8 cellular contexts compared by ENCODE assay signal in the genomic region with DNA sequence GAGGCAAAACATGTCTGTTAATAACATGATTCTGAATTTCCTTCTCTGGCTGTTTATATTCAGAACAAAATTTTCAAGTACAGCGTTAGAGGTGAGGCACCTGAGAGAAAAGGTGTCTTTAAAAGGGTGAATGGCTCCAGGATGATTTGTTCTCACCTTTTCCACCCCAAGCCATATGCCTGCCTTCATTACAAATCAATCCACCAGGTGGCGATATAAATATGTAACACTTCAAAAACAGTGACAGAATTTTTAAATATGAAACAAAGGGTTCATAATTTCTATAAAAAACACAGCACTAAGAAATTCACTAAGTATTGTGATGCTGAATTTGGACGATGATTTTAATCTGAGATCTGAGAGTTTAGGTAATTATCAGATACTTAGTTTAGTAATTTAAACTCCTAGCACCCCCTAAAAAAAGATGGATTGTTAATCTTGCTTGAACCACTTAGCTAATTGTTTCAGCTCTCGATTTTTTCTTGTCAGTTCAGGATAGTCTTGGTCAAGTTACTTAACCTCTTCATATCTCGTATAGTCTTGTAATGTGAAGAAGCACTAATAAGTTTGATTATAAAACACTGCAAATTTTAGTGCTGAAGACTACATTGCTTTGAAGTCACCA.
DNase-seq lines count a peak whose midpoint lies in the region; ATAC-seq and TF ChIP-seq lines count a peak whose summit lies in the region.

No MANE protein-coding gene starts in this region.

- H2AFZ ChIP-seq in mammary epithelial cell (ENCODE audit: low read depth, low read length) = no peak overlapping the region

- H4K20me1 ChIP-seq in mammary epithelial cell (ENCODE audit: insufficient read depth, low read length) = no peaks in the 10 kb centered on the region

- no peaks in the 10 kb centered on the region for H3K4me1 ChIP-seq in mammary epithelial cell (ENCODE audit: insufficient read depth, low read length)

- no peak overlapping the region for H3K4me3 Mint-ChIP-seq in activated CD4-positive, alpha-beta T cell treated with anti-CD3 and anti-CD28 coated beads for 36 hours
- no peak overlapping the region for H3K4me3 Mint-ChIP-seq in mesothelial cell of epicardium

- peak; percentile 6 for DNase-seq in activated CD4-positive, alpha-beta T cell treated with anti-CD3 and anti-CD28 coated beads for 36 hours
- no peak for DNase-seq in activated CD4-positive, alpha-beta T cell treated with anti-CD3 and anti-CD28 coated beads for 1 hour
- DNase-seq in NCI-H2029 treated with DMSO at 0.1 percent for 48 hours (lab: John Stamatoyannopoulos, UW) (peak; percentile 13), mammary epithelial cell (peak; percentile 32), mesothelial cell of epicardium (ENCODE audit: low spot score in 2 of 2, unreplicated experiment in 2 of 2) (no peak), posterior vena cava (ENCODE audit: low spot score) (no peak)

- H3K79me2 ChIP-seq in mammary epithelial cell (ENCODE audit: insufficient read depth, low read length) = no peaks in the 10 kb centered on the region

- no peaks in the 10 kb centered on the region for H3K27me3 ChIP-seq in mammary epithelial cell (ENCODE audit: insufficient read depth, low read length)

- intact Hi-C loops in activated CD4-positive, alpha-beta T cell treated with anti-CD3 and anti-CD28 coated beads for 36 hours (cut with DNase I, micrococcal nuclease) = loop anchor here (1.0 to 5.0 kb wide), 3 partner anchors 72 to 1482 kb away; no protein-coding TSS in a partner anchor
- intact Hi-C loops in mammary epithelial cell (cut with micrococcal nuclease) (loop anchor here (1.0 kb wide), 1 partner anchor 73 kb away; no protein-coding TSS in a partner anchor), posterior vena cava (cut with DNase I) (no loop called here)

- H3K4me1 Mint-ChIP-seq in activated CD4-positive, alpha-beta T cell treated with anti-CD3 and anti-CD28 coated beads for 36 hours = no peaks in the 10 kb centered on the region
- peaks cover 10% of the 10 kb centered on the region for H3K4me1 Mint-ChIP-seq in mesothelial cell of epicardium

- dilution Hi-C loops in mammary epithelial cell (cut with HindIII; ENCODE audit: low sequenced_read_pairs) = no loop called here

- H3K9me3 ChIP-seq in mammary epithelial cell (replicated peaks; ENCODE audit: insufficient read depth, low read length) = no peaks in the 10 kb centered on the region

- H3K27ac ChIP-seq in mammary epithelial cell (ENCODE audit: insufficient read depth, low read depth, low read length) = no peak overlapping the region

- H3K9ac ChIP-seq in mammary epithelial cell (ENCODE audit: insufficient read depth, low read length) = no peak overlapping the region

- H3K4me2 ChIP-seq in mammary epithelial cell (ENCODE audit: insufficient read depth, low read depth, low read length) = no peak overlapping the region

- CTCF ChIA-PET in activated CD4-positive, alpha-beta T cell treated with anti-CD3 and anti-CD28 coated beads for 36 hours (lab: Charles Lee) = interaction anchor here (0.8 to 1.3 kb wide), 4 partner anchors 9 to 1482 kb away, joined by 3 to 5 read pairs (median 4); no protein-coding TSS in a partner anchor
- CTCF ChIA-PET in mammary epithelial cell (lab: Charles Lee; ENCODE audit: low non-redundant PET) = no interaction called here

- no peak overlapping the region for H3K4me3 ChIP-seq in mammary epithelial cell (replicated peaks in 1 of 3; ENCODE audit: insufficient read depth in 1 of 3, low read depth in 2 of 3, low read length in 3 of 3)

- no peak overlapping the region for H3K27ac Mint-ChIP-seq in activated CD4-positive, alpha-beta T cell treated with anti-CD3 and anti-CD28 coated beads for 36 hours
- H3K27ac Mint-ChIP-seq in mesothelial cell of epicardium = no peak overlapping the region

- in situ Hi-C loops in mammary epithelial cell (cut with MboI; ENCODE audit: low sequenced_read_pairs in 2 of 2) = loop anchor here in 1 of 2 donors (5.0 kb wide), 1 partner anchor 72 kb away; no protein-coding TSS in a partner anchor

- POLR2A ChIA-PET in activated CD4-positive, alpha-beta T cell treated with anti-CD3 and anti-CD28 coated beads for 36 hours (lab: Charles Lee) = no interaction called here

- H3K36me3 ChIP-seq in mammary epithelial cell (ENCODE audit: insufficient read depth, low read length) = no peaks in the 10 kb centered on the region

- WGBS in mammary epithelial cell (ENCODE audit: low coverage, missing lambda C conversion rate) = 2% methylated on average over 5 of the region's 5 CpGs

- H3K27me3 Mint-ChIP-seq in activated CD4-positive, alpha-beta T cell treated with anti-CD3 and anti-CD28 coated beads for 36 hours = peaks cover 2% of the 10 kb centered on the region
- H3K27me3 Mint-ChIP-seq in mesothelial cell of epicardium (ENCODE audit: low read depth) = peaks cover 2% of the 10 kb centered on the region

- TF ChIP-seq CTCF in mammary epithelial cell (conservative IDR thresholded peaks at IDR 0.05 in 1 of 2, IDR thresholded peaks at IDR 0.05 in 1 of 2; ENCODE audit: extremely low read depth in 1 of 2, insufficient read depth in 1 of 2, low read depth in 1 of 2, low read length in 2 of 2) (peak; percentile 54 to 60), mesothelial cell of epicardium (IDR thresholded peaks at IDR 0.05; ENCODE audit: unreplicated experiment) (peak; percentile 76)

- no peaks in the 10 kb centered on the region for H3K36me3 Mint-ChIP-seq in activated CD4-positive, alpha-beta T cell treated with anti-CD3 and anti-CD28 coated beads for 36 hours (ENCODE audit: low read depth)
- H3K36me3 Mint-ChIP-seq in mesothelial cell of epicardium = no peaks in the 10 kb centered on the region

- ATAC-seq in activated CD4-positive, alpha-beta T cell treated with anti-CD3 and anti-CD28 coated beads for 36 hours = no peak
- ATAC-seq in HG02588 (IDR thresholded peaks at IDR 0.05; ENCODE audit: unreplicated experiment) (peak; percentile 51), HG02642 (IDR thresholded peaks at IDR 0.05; ENCODE audit: poor library complexity, unreplicated experiment) (no peak)

- BruUV-seq in mammary epithelial cell (replicated peaks; lab: Mats Ljungman, UMichigan) = no TSS peak

- H3K9me3 Mint-ChIP-seq in activated CD4-positive, alpha-beta T cell treated with anti-CD3 and anti-CD28 coated beads for 36 hours (ENCODE audit: low read depth) = no peaks in the 10 kb centered on the region
- H3K9me3 Mint-ChIP-seq in mesothelial cell of epicardium = no peaks in the 10 kb centered on the region

Comparison
In these comparisons a context has a peak if more than half of its experiments do, and no peak if none do; other contexts are left out.
1. DNase-seq: peak in activated CD4-positive, alpha-beta T cell treated with anti-CD3 and anti-CD28 coated beads for 36 hours (single experiment), NCI-H2029 treated with DMSO at 0.1 percent for 48 hours (single experiment) and mammary epithelial cell (single experiment); none in activated CD4-positive, alpha-beta T cell treated with anti-CD3 and anti-CD28 coated beads for 1 hour (single experiment), mesothelial cell of epicardium (0 of 2) and posterior vena cava (single experiment).
2. intact Hi-C loops: an anchor here in activated CD4-positive, alpha-beta T cell treated with anti-CD3 and anti-CD28 coated beads for 36 hours (1.0 to 5.0 kb wide) and mammary epithelial cell (1.0 kb wide); none called in posterior vena cava.